Comparison of ENCODE assay signal across 1 cellular context in genomic region chr12:13100610-13100881, GRCh38.
TF ChIP-seq lines count a peak whose summit lies in the region.

No MANE protein-coding gene starts in this region.

TF ChIP-seq in H1, 55 proteins besides CTCF, POLR2A, EP300 and RAD21:
- TF ChIP-seq YY1 (IDR thresholded peaks at IDR 0.05; ENCODE audit: low read depth, low read length) = 0 out of 2 replicates have a peak, but pooled peaks have one; percentile 3
- 0 out of 4 replicates have a peak, but pooled peaks of 1 of the 2 experiments have one; percentile 9 for TF ChIP-seq SIN3A (conservative IDR thresholded peaks at IDR 0.05 in 1 of 2, IDR thresholded peaks at IDR 0.05 in 1 of 2; ENCODE audit: low read depth in 1 of 2, low read length in 2 of 2)
- no peak for TF ChIP-seq CBX8 (IDR thresholded peaks at IDR 0.05; ENCODE audit: borderline replicate concordance, low read depth, low read length)
TF ChIP-seq in H1: peak in this region for 2.
